ENCODE assay signal across 22 cellular contexts in genomic region chr9:1354066-1354465, GRCh38.
"Had no signal": no experiment of that assay in that cellular context is flagged by ENCODE, and none has a peak within 500 bp of the region (broad histone marks: within the 10 kb centered on the region; RNA-seq: fewer than 3 reads in every experiment).

No MANE protein-coding gene starts in this region.

- ATAC-seq: activated naive CD8-positive, alpha-beta T cell treated with anti-CD3 and anti-CD28 coated beads, Interleukin-2, amount 50 U/mL, for 24 hours; activated T-cell treated with anti-CD3 and anti-CD28 coated beads, Interleukin-2, amount 50 U/mL, for 4 hours; activated T-helper 17 cell treated with anti-CD3 and anti-CD28 coated beads, Interleukin-2, amount 50 U/mL, for 72 hours; left lung; lower lobe of right lung; natural killer cell treated with Interleukin-12 subunit alpha and Interleukin-12 subunit beta and Interleukin-15 and Interleukin-18, amount 100 ng/mL, for 72 hours had no signal

- H3K4me1 ChIP-seq: colonic mucosa, left lung, lower lobe of right lung, right atrium auricular region, suprapubic skin had no signal

- H3K27ac ChIP-seq: colonic mucosa, left lung, lower lobe of right lung, right atrium auricular region, suprapubic skin, tibial nerve had no signal

- H3K27me3 ChIP-seq: colonic mucosa, left lung, right atrium auricular region, suprapubic skin, tibial nerve had no signal

- H3K4me3 ChIP-seq: colonic mucosa, left lung, lower lobe of right lung, right atrium auricular region, suprapubic skin, tibial nerve had no signal

- DNase-seq: activated CD4-positive, alpha-beta memory T cell treated with anti-CD3 and anti-CD28 coated beads, Interleukin-2, amount 10 ng/mL, durations not matched to agents 7 days and 5 days; activated CD4-positive, alpha-beta T cell treated with anti-CD3 and anti-CD28 coated beads for 1 hour; activated CD4-positive, alpha-beta T cell treated with anti-CD3 and anti-CD28 coated beads, Interleukin-2, amount 10 ng/mL, durations not matched to agents 7 days and 5 days; activated gamma-delta T cell treated with Interleukin-2 at 50 U/mL for 16 hours; activated naive CD8-positive, alpha-beta T cell treated with anti-CD3 and anti-CD28 coated beads, Interleukin-2, amount 50 U/mL, for 24 hours; activated T-cell treated with anti-CD3 and anti-CD28 coated beads, Interleukin-2, amount 50 U/mL, for 4 hours; amygdala; cerebellar nuclear complex; colonic mucosa; effector CD8-positive, alpha-beta T cell; kidney glomerular epithelial cell; left lung; lower lobe of right lung; mesenchymal stem cell; stimulated activated CD4-positive, alpha-beta T cell treated with anti-CD3 and anti-CD28 coated beads, Interleukin-15, amount 100 ng/mL, for 24 hours; stimulated activated naive CD4-positive, alpha-beta T cell; T-helper 1 cell had no signal

- H3K9me3 ChIP-seq: colonic mucosa, left lung, lower lobe of right lung, right atrium auricular region, suprapubic skin, tibial nerve had no signal

- H3K36me3 ChIP-seq: colonic mucosa, left lung, lower lobe of right lung, right atrium auricular region, suprapubic skin, tibial nerve had no signal
